ENCODE assay signal across 26 cellular contexts in the genomic region with DNA sequence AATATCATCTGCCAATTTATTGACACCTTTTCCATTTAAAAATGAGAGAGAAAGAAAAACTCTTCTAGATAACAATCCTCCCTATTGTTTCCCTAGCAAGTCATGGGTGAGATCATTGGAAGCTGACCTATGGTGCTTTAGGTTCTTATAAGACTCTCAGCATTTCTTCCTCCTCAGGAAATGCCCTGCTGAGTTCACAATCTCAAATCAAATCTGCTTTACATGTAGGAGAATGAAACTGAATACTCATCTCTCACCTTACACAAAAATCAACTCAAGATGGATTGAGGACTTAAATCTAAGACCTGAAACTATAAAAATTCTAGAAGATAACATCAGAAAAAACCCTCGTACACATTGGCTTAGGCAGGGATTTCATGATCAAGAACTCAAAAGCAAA.
"Had no signal": no experiment of that assay in that cellular context is flagged by ENCODE, and none has a peak within 500 bp of the region (broad histone marks: within the 10 kb centered on the region; RNA-seq: fewer than 3 reads in every experiment).

No MANE protein-coding gene starts in this region.

- H3K4me3 Mint-ChIP-seq: activated CD4-positive, alpha-beta T cell treated with anti-CD3 and anti-CD28 coated beads, Interleukin-2, amount 10 ng/mL, durations not matched to agents 24 days and 14 days; activated CD8-positive, alpha-beta T cell treated with anti-CD3 and anti-CD28 coated beads for 36 hours; activated naive CD8-positive, alpha-beta T cell treated with anti-CD3 and anti-CD28 coated beads for 36 hours; activated T-cell treated with anti-CD3 and anti-CD28 coated beads, Interleukin-2, amount 50 U/mL, for 72 hours; activated T-helper 17 cell treated with anti-CD3 and anti-CD28 coated beads, Interleukin-2, amount 50 U/mL, for 72 hours; T-helper 1 cell treated with Interleukin-12 subunit alpha and Interleukin-12 subunit beta and Interleukin-4 antibody, amounts not matched to agents 30 μg/mL and 1 μg/mL, for 36 hours; T-helper 2 cell treated with Interferon-gamma antibody and Interleukin-4, amounts not matched to agents 5 μg/mL and 100 μg/mL, for 36 hours had no signal

- H3K4me2 ChIP-seq: SK-N-SH had no signal

- H3K27ac ChIP-seq: ascending aorta, SJCRH30 had no signal

- H3K9ac ChIP-seq: SK-N-SH had no signal

- H3K4me1 Mint-ChIP-seq: activated naive CD8-positive, alpha-beta T cell treated with anti-CD3 and anti-CD28 coated beads for 36 hours; activated T-helper 17 cell treated with anti-CD3 and anti-CD28 coated beads, Interleukin-2, amount 50 U/mL, for 72 hours had no signal

- H3K36me3 Mint-ChIP-seq: activated naive CD8-positive, alpha-beta T cell treated with anti-CD3 and anti-CD28 coated beads for 36 hours had no signal

- H3K9me3 ChIP-seq: ascending aorta, SJCRH30, SK-N-SH had no signal

- H3K27ac Mint-ChIP-seq: activated CD4-positive, alpha-beta T cell treated with anti-CD3 and anti-CD28 coated beads, Interleukin-2, amount 10 ng/mL, durations not matched to agents 24 days and 14 days; activated CD8-positive, alpha-beta T cell treated with anti-CD3 and anti-CD28 coated beads for 36 hours; activated naive CD8-positive, alpha-beta T cell treated with anti-CD3 and anti-CD28 coated beads for 36 hours; activated T-cell treated with anti-CD3 and anti-CD28 coated beads, Interleukin-2, amount 50 U/mL, for 72 hours; activated T-helper 17 cell treated with anti-CD3 and anti-CD28 coated beads, Interleukin-2, amount 50 U/mL, for 72 hours; T-helper 1 cell treated with Interleukin-12 subunit alpha and Interleukin-12 subunit beta and Interleukin-4 antibody, amounts not matched to agents 30 μg/mL and 1 μg/mL, for 36 hours; T-helper 2 cell treated with Interferon-gamma antibody and Interleukin-4, amounts not matched to agents 5 μg/mL and 100 μg/mL, for 36 hours had no signal

- H3K4me3 ChIP-seq: ascending aorta, SJCRH30 had no signal

- H3K4me1 ChIP-seq: ascending aorta, SJCRH30 had no signal

- DNase-seq: activated CD4-positive, alpha-beta T cell treated with anti-CD3 and anti-CD28 coated beads, Interleukin-2, amount 10 ng/mL, durations not matched to agents 24 days and 14 days; activated CD4-positive, alpha-beta T cell treated with anti-CD3 and anti-CD28 coated beads, Interleukin-2, amount 50 U/mL, for 4 hours; activated CD8-positive, alpha-beta T cell treated with anti-CD3 and anti-CD28 coated beads for 36 hours; activated effector memory CD4-positive, alpha-beta T cell treated with anti-CD3 and anti-CD28 coated beads, Interleukin-2, amount 50 U/mL, for 16 hours; activated naive CD4-positive, alpha-beta T cell; activated naive CD4-positive, alpha-beta T cell treated with anti-CD3 and anti-CD28 coated beads, Interleukin-2, amount 50 U/mL, for 16 hours; activated naive CD8-positive, alpha-beta T cell treated with anti-CD3 and anti-CD28 coated beads for 36 hours; activated T-cell treated with anti-CD3 and anti-CD28 coated beads, Interleukin-2, amount 50 U/mL, for 1 hour; activated T-cell treated with anti-CD3 and anti-CD28 coated beads, Interleukin-2, amount 50 U/mL, for 72 hours; amniotic stem cell; KG1; NCI-H1105; NCI-H1417 treated with DMSO at 0.1 percent for 48 hours; NCI-H187 treated with DMSO at 0.1 percent for 48 hours; NCI-H2081; NCI-H226; NCI-H446 treated with DMSO at 0.1 percent for 48 hours; NCI-H524; NCI-H69; SHP77; SJCRH30; SK-N-SH had no signal

- H3K27me3 ChIP-seq: ascending aorta, SJCRH30 had no signal

- H3K9me3 Mint-ChIP-seq: activated CD4-positive, alpha-beta T cell treated with anti-CD3 and anti-CD28 coated beads, Interleukin-2, amount 10 ng/mL, durations not matched to agents 24 days and 14 days; activated CD8-positive, alpha-beta T cell treated with anti-CD3 and anti-CD28 coated beads for 36 hours; activated naive CD8-positive, alpha-beta T cell treated with anti-CD3 and anti-CD28 coated beads for 36 hours; activated T-cell treated with anti-CD3 and anti-CD28 coated beads, Interleukin-2, amount 50 U/mL, for 72 hours; activated T-helper 17 cell treated with anti-CD3 and anti-CD28 coated beads, Interleukin-2, amount 50 U/mL, for 72 hours; T-helper 1 cell treated with Interleukin-12 subunit alpha and Interleukin-12 subunit beta and Interleukin-4 antibody, amounts not matched to agents 30 μg/mL and 1 μg/mL, for 36 hours; T-helper 2 cell treated with Interferon-gamma antibody and Interleukin-4, amounts not matched to agents 5 μg/mL and 100 μg/mL, for 36 hours had no signal

- H3K36me3 ChIP-seq: ascending aorta, SJCRH30 had no signal
